In genomic region chr15:74283366-74283765, GRCh38 we compare ENCODE assay signal across 10 cellular contexts.
"Had no signal": no experiment of that assay in that cellular context is flagged by ENCODE, and none has a peak within 500 bp of the region (broad histone marks: within the 10 kb centered on the region; RNA-seq: fewer than 3 reads in every experiment).

No MANE protein-coding gene starts in this region.

- H3K36me3 Mint-ChIP-seq: activated naive CD4-positive, alpha-beta T cell treated with anti-CD3 and anti-CD28 coated beads, Interleukin-2, amount 50 U/mL, for 24 hours; naive B cell; type B pancreatic cell had no signal

- H3K4me3 Mint-ChIP-seq: activated CD4-positive, alpha-beta memory T cell treated with anti-CD3 and anti-CD28 coated beads, Interleukin-2, amount 10 ng/mL, durations not matched to agents 7 days and 5 days; activated CD4-positive, alpha-beta T cell treated with anti-CD3 and anti-CD28 coated beads for 36 hours; activated naive CD4-positive, alpha-beta T cell treated with anti-CD3 and anti-CD28 coated beads, Interleukin-2, amount 50 U/mL, for 24 hours; naive B cell; stimulated activated naive CD8-positive, alpha-beta T cell treated with anti-CD3 and anti-CD28 coated beads, Interleukin-15, amount 100 ng/mL, for 72 hours; type B pancreatic cell had no signal

- H3K27ac Mint-ChIP-seq: activated CD4-positive, alpha-beta memory T cell treated with anti-CD3 and anti-CD28 coated beads, Interleukin-2, amount 10 ng/mL, durations not matched to agents 7 days and 5 days; activated CD4-positive, alpha-beta T cell treated with anti-CD3 and anti-CD28 coated beads for 36 hours; activated naive CD4-positive, alpha-beta T cell treated with anti-CD3 and anti-CD28 coated beads, Interleukin-2, amount 50 U/mL, for 24 hours; naive B cell; stimulated activated naive CD8-positive, alpha-beta T cell treated with anti-CD3 and anti-CD28 coated beads, Interleukin-15, amount 100 ng/mL, for 72 hours; type B pancreatic cell had no signal

- H3K9me3 Mint-ChIP-seq: activated CD4-positive, alpha-beta memory T cell treated with anti-CD3 and anti-CD28 coated beads, Interleukin-2, amount 10 ng/mL, durations not matched to agents 7 days and 5 days; activated naive CD4-positive, alpha-beta T cell treated with anti-CD3 and anti-CD28 coated beads, Interleukin-2, amount 50 U/mL, for 24 hours; naive B cell; stimulated activated naive CD8-positive, alpha-beta T cell treated with anti-CD3 and anti-CD28 coated beads, Interleukin-15, amount 100 ng/mL, for 72 hours; type B pancreatic cell had no signal

- H3K4me1 Mint-ChIP-seq: activated CD4-positive, alpha-beta memory T cell treated with anti-CD3 and anti-CD28 coated beads, Interleukin-2, amount 10 ng/mL, durations not matched to agents 7 days and 5 days; activated CD4-positive, alpha-beta T cell treated with anti-CD3 and anti-CD28 coated beads for 36 hours; activated naive CD4-positive, alpha-beta T cell treated with anti-CD3 and anti-CD28 coated beads, Interleukin-2, amount 50 U/mL, for 24 hours; naive B cell; stimulated activated naive CD8-positive, alpha-beta T cell treated with anti-CD3 and anti-CD28 coated beads, Interleukin-15, amount 100 ng/mL, for 72 hours had no signal

- DNase-seq: activated CD4-positive, alpha-beta memory T cell treated with anti-CD3 and anti-CD28 coated beads, Interleukin-2, amount 10 ng/mL, durations not matched to agents 7 days and 5 days; activated CD4-positive, alpha-beta T cell treated with anti-CD3 and anti-CD28 coated beads for 36 hours; activated effector memory CD4-positive, alpha-beta T cell treated with anti-CD3 and anti-CD28 coated beads, Interleukin-2, amount 50 U/mL, for 16 hours; activated T-cell treated with anti-CD3 and anti-CD28 coated beads, Interleukin-2, amount 50 U/mL, for 48 hours; adrenal gland; erythroblast; naive B cell; stimulated activated naive CD8-positive, alpha-beta T cell treated with anti-CD3 and anti-CD28 coated beads, Interleukin-15, amount 100 ng/mL, for 72 hours had no signal
